Comparison of ENCODE assay signal across 8 cellular contexts in the genomic region with DNA sequence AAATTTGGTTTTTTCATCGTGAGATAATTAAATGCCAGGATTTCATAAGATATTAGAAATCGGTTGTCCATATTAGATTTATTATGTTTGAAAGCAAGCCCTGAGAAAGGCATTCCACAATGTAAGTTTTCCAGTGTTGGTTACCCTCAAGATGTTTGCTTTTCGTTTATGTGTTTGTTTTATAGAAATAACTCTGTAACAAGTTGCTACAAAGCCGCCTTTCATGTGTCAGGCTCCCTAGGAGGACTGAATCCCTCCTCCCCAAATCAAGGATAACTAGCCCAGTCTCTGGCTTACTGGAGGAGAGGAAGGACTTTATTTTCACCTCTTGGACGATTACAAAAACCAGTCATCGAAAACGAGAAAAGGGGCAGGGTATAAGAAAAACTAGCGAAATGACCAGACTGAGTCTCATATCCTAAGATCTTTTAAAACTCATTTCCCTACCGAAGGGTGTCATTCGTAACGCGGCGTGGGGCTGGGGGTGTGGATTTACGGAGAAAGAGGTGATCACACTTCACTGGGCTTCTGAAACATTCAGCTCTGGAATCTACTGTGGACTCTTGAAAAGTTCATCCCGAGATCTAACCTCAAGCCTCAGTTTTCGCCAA. TPM values are rescaled to one million over a fixed set of nuclear protein-coding genes. Genes with fewer than 3 reads are reported as not detected.
DNase-seq lines count a peak whose midpoint lies in the region; ATAC-seq and TF ChIP-seq lines count a peak whose summit lies in the region.

No MANE protein-coding gene starts in this region.

- peaks cover 14% of the 10 kb centered on the region for H3K36me3 ChIP-seq in WERI-Rb-1
- no peaks in the 10 kb centered on the region for H3K36me3 ChIP-seq in gastrocnemius medialis

- H3K9me3 ChIP-seq in WERI-Rb-1 (ENCODE audit: severe bottlenecking) (no peaks in the 10 kb centered on the region), gastrocnemius medialis (no peaks in the 10 kb centered on the region)

- peak; percentile 18 for ATAC-seq in HG02678 (IDR thresholded peaks at IDR 0.05; ENCODE audit: unreplicated experiment)
- no peak for ATAC-seq in gastrocnemius medialis

- H3K27me3 ChIP-seq in WERI-Rb-1 (ENCODE audit: insufficient read depth, low read depth, severe bottlenecking): no peaks in the 10 kb centered on the region
- no peaks in the 10 kb centered on the region for H3K27me3 ChIP-seq in gastrocnemius medialis

- no peak for TF ChIP-seq POLR2A in gastrocnemius medialis (IDR thresholded peaks at IDR 0.05)

- peaks cover 37 to 42% of the 10 kb centered on the region in 2 donors for H3K4me1 ChIP-seq in gastrocnemius medialis

- in situ Hi-C loops in gastrocnemius medialis (cut with MboI; ENCODE audit: low sequenced_read_pairs in 4 of 4): no loop called here

- DNase-seq in NCI-H345 treated with DMSO at 0.1 percent for 48 hours (lab: John Stamatoyannopoulos, UW; ENCODE audit: unreplicated experiment) (peak; percentile 3), NCI-H345 (lab: John Stamatoyannopoulos, UW) (no peak), WERI-Rb-1 (no peak), fibroblast of villous mesenchyme (ENCODE audit: low read depth) (no peak), gastrocnemius medialis (no peak), GM10266 (ENCODE audit: extremely low spot score) (no peak)
- DNase-seq in NK-92 treated with Interleukin-12 subunit alpha and Interleukin-12 subunit beta, amount 100 ng/mL, for 24 hours (lab: John Stamatoyannopoulos, UW): no peak

- H3K4me3 ChIP-seq in WERI-Rb-1 (ENCODE audit: low read depth, low read length): peak overlapping the region; percentile 96
- H3K4me3 ChIP-seq in fibroblast of villous mesenchyme (ENCODE audit: low read depth, low read length): peak overlapping the region; percentile 84
- H3K4me3 ChIP-seq in gastrocnemius medialis: peak overlapping the region; percentile 85 to 94 (median 90)

- H3K27ac ChIP-seq in WERI-Rb-1: peak overlapping the region; percentile 93
- peak overlapping the region; percentile 94 to 96 (median 95) for H3K27ac ChIP-seq in gastrocnemius medialis

- intact Hi-C loops in gastrocnemius medialis (cut with DNase I; ENCODE audit: low total_unique reads): loop anchor here (1.0 to 2.0 kb wide), 4 partner anchors 30 to 160 kb away; partner anchors contain the start of genes REL and SANBR

- no peak for TF ChIP-seq CTCF in WERI-Rb-1 (IDR thresholded peaks at IDR 0.05; ENCODE audit: low read depth, low read length)
- no peak for TF ChIP-seq CTCF in fibroblast of villous mesenchyme (IDR thresholded peaks at IDR 0.05; ENCODE audit: insufficient read depth, low read depth, low read length)
- no peak for TF ChIP-seq CTCF in gastrocnemius medialis (IDR thresholded peaks at IDR 0.05 in 4 of 5, conservative IDR thresholded peaks at IDR 0.05 in 1 of 5)
- TF ChIP-seq CTCF in GM10266 (IDR thresholded peaks at IDR 0.05; ENCODE audit: control insufficient read depth, insufficient read depth, low read depth, missing control alignments): no peak

RNA-seq across cellular contexts. Expression of gene PEX13, which starts 1.0 kb away (rescaled TPM):
- total RNA-seq in fibroblast of villous mesenchyme (28.7 and 42.3 TPM in 2 replicates), gastrocnemius medialis (10 to 100 TPM; 19.3 to 53.9 (median 35.4) TPM)

RNA-seq across cellular contexts. Expression of gene PUS10, which starts 1.6 kb away (rescaled TPM):
- total RNA-seq in fibroblast of villous mesenchyme (4.2 and 7.8 TPM in 2 replicates), gastrocnemius medialis (1 to 10 TPM; 1.0 to 5.0 (median 3.5) TPM)

RNA-seq across cellular contexts. Expression of gene SANBR, which starts 49.2 kb away (rescaled TPM):
- total RNA-seq in fibroblast of villous mesenchyme: 13.2 and 16.0 TPM in 2 replicates
- 1 to 10 TPM; 1.5 to 6.5 (median 2.1) TPM for total RNA-seq in gastrocnemius medialis
